In the genomic region with DNA sequence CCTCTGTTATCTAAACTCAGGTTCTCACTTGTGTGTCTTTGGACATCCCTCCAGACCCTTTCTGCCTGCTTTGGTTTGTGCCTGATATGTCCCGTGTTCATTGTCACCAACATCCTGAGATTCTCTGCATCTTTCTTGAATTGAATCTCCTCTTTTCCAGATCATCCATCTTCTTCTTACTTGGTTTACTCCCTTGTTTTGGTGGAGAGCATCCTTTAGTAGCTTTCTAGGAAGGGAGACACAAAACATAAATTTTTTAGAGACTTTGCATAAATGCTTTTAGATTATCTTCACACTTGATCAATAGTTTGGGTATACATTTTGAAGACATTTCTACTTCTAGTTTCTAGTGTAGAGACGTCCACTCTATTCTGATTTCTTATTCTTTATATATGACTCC, we compare ENCODE assay signal across 7 cellular contexts.
"Had no signal": no experiment of that assay in that cellular context is flagged by ENCODE, and none has a peak within 500 bp of the region (broad histone marks: within the 10 kb centered on the region; RNA-seq: fewer than 3 reads in every experiment).

No MANE protein-coding gene starts in this region.

- H3K27ac Mint-ChIP-seq: GM23338 had no signal

- ATAC-seq: GM23338, HCT116 had no signal

- H3K9me3 ChIP-seq: HAP-1 had no signal

- H3K4me1 ChIP-seq: HAP-1 had no signal

- H2AFZ ChIP-seq: GM23338 had no signal

- H3K4me3 Mint-ChIP-seq: GM23338 had no signal

- FAIRE-seq: HTR-8/SVneo had no signal

- H3K4me2 ChIP-seq: GM23338 had no signal

- DNase-seq: H7, IMR-90, KBM-7 had no signal

- H3K36me3 ChIP-seq: HAP-1 had no signal

- H3K4me3 ChIP-seq: GM23338, HAP-1 had no signal
